Comparison of ENCODE assay signal across 15 cellular contexts in genomic region chr7:5172196-5172800, GRCh38. TPM values are rescaled to one million over a fixed set of nuclear protein-coding genes. Genes with fewer than 3 reads are reported as not detected.
DNase-seq lines count a peak whose midpoint lies in the region; TF ChIP-seq lines count a peak whose summit lies in the region.
"Had no signal": no experiment of that assay in that cellular context is flagged by ENCODE, and none has a peak within 500 bp of the region (broad histone marks: within the 10 kb centered on the region; RNA-seq: fewer than 3 reads in every experiment).

No MANE protein-coding gene starts in this region.

- TF ChIP-seq CTCF in epithelial cell of esophagus (IDR thresholded peaks at IDR 0.05; ENCODE audit: insufficient read depth, low read depth, low read length, missing control alignments), result no peak
- no peak for TF ChIP-seq CTCF in GM13976 (IDR thresholded peaks at IDR 0.05; ENCODE audit: borderline replicate concordance, control extremely low read depth, extremely low read depth, insufficient read depth, missing control alignments)

- intact Hi-C loops in posterior vena cava (cut with DNase I), result no loop called here

- in situ Hi-C loops in GM13976 (cut with MboI; ENCODE audit: low sequenced_read_pairs, unreplicated experiment), result no loop called here

- H3K4me3 ChIP-seq in epithelial cell of esophagus (ENCODE audit: low read length), result no peak overlapping the region
- H3K4me3 ChIP-seq: GM23248 had no signal

- DNase-seq in DMS53 (lab: John Stamatoyannopoulos, UW), result peak; percentile 61
- DNase-seq in DMS53 treated with DMSO at 0.1 percent for 48 hours (lab: John Stamatoyannopoulos, UW; ENCODE audit: unreplicated experiment), result no peak
- DNase-seq in NCI-H774 (lab: John Stamatoyannopoulos, UW), result peak; percentile 39
- peak; percentile 8 for DNase-seq in epithelial cell of esophagus (ENCODE audit: low read depth)
- peak; percentile 50 for DNase-seq in posterior vena cava (ENCODE audit: low spot score)
- DNase-seq in GM13976 (ENCODE audit: low spot score), result no peak
- no peak for DNase-seq in NCI-H2227 treated with DMSO at 0.1 percent for 48 hours (lab: John Stamatoyannopoulos, UW)
- DNase-seq in activated gamma-delta T cell (lab: John Stamatoyannopoulos, UW), result no peak
- DNase-seq: C1 segment of cervical spinal cord; Calu3; CD4-positive, alpha-beta T cell; DMS 273 treated with DMSO at 0.1 percent for 48 hours; GF-D8; GM23248; IMR-90 had no signal

RNA-seq across cellular contexts. Expression of gene WIPI2, which starts 17.7 kb away (rescaled TPM):
- total RNA-seq in posterior vena cava, result 10 to 100 TPM; 37.2 to 38.7 TPM

Comparison
In these comparisons a context has a peak if more than half of its experiments do, and no peak if none do; other contexts are left out.
1. DNase-seq: peak in DMS53 (single experiment), NCI-H774 (single experiment), epithelial cell of esophagus (single experiment) and posterior vena cava (single experiment); none in DMS53 treated with DMSO at 0.1 percent for 48 hours (single experiment), GM13976 (single experiment), NCI-H2227 treated with DMSO at 0.1 percent for 48 hours (single experiment) and activated gamma-delta T cell (single experiment).